ENCODE assay signal across 8 cellular contexts in the genomic region with DNA sequence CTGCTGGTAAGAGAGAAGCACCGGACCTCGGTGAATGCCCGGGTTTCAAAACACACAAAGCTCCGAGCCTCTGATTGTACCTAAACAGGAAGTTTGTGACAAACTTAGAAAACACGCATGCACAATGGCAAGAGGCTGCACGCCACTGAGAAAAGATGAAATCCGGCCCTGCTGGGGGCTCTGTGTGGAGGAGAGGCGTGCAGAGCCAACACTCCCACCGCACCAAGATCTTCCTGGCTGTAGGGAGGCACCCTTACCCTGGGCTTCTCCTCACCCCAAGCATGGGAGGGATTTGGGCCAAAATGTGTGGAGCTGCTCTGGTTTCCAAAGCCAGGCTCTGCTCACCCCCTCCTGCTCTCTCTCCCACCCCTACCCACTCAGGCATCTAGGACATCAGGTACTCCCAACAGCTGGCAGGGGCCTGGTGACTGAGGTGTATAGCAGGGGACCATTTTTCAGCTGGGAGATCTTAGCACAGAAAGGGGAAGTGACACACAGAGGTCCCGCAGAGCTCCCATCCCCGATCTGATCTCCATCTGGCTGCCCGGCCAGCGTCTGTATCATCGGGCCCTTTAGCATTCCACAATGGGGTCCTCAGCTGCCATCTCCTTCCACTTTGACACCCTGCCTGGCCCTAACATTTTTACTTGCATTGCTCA.
A peak's percentile ranks its signal among the peaks of the same experiment; 100 is the strongest.
DNase-seq lines count a peak whose midpoint lies in the region; ATAC-seq and TF ChIP-seq lines count a peak whose summit lies in the region.

No MANE protein-coding gene starts in this region.

- H3K4me1 Mint-ChIP-seq in CD4-positive, alpha-beta memory T cell = peaks cover 55 to 86% (median 70%) of the 10 kb centered on the region in 4 donors
- H3K4me1 Mint-ChIP-seq in IgD-negative memory B cell = peaks cover 40 to 55% (median 49%) of the 10 kb centered on the region in 3 donors
- no peaks in the 10 kb centered on the region for H3K4me1 Mint-ChIP-seq in progenitor cell of endocrine pancreas (ENCODE audit: low read depth)

- H3K9me3 ChIP-seq in CD4-positive, alpha-beta memory T cell (ENCODE audit: control insufficient read depth in 1 of 2, low read length in 2 of 2) = no peaks in the 10 kb centered on the region

- POLR2A ChIA-PET in CD4-positive, alpha-beta memory T cell (lab: Charles Lee; ENCODE audit: partially characterized antibody) = interaction anchor here (0.5 to 5.8 kb wide), 22 partner anchors 9 to 197 kb away, joined by 3 to 122 read pairs (median 6); a partner anchor contains a TSS

- intact Hi-C loops in CD4-positive, alpha-beta memory T cell (cut with micrococcal nuclease) = loop anchor here (1.0 to 5.0 kb wide), 3 partner anchors 23 to 84 kb away; a partner anchor contains a TSS

- H3K36me3 Mint-ChIP-seq in CD4-positive, alpha-beta memory T cell = peaks cover 10 to 13% of the 10 kb centered on the region in 2 donors
- peaks cover 3% of the 10 kb centered on the region for H3K36me3 Mint-ChIP-seq in IgD-negative memory B cell
- H3K36me3 Mint-ChIP-seq in progenitor cell of endocrine pancreas (ENCODE audit: insufficient read depth) = no peaks in the 10 kb centered on the region

- H3K36me3 ChIP-seq in CD4-positive, alpha-beta memory T cell (ENCODE audit: insufficient read depth, low read length) = no peaks in the 10 kb centered on the region

- H3K4me3 ChIP-seq in CD4-positive, alpha-beta memory T cell (ENCODE audit: low read length in 2 of 2) = peak overlapping the region; percentile 19 to 48

- H3K27ac Mint-ChIP-seq in CD4-positive, alpha-beta memory T cell = peak overlapping the region; percentile 90 to 95 (median 94)
- peak overlapping the region; percentile 91 to 97 (median 96) for H3K27ac Mint-ChIP-seq in IgD-negative memory B cell
- no peak overlapping the region for H3K27ac Mint-ChIP-seq in progenitor cell of endocrine pancreas

- CTCF ChIA-PET in CD4-positive, alpha-beta memory T cell (lab: Charles Lee; ENCODE audit: partially characterized antibody) = interaction anchor here (0.8 to 2.3 kb wide), 7 partner anchors 10 to 180 kb away, joined by 3 to 13 read pairs (median 5); no protein-coding TSS in a partner anchor

- peak; percentile 66 for ATAC-seq in GM19438 (IDR thresholded peaks at IDR 0.05; ENCODE audit: low read depth, unreplicated experiment)

- H3K4me3 Mint-ChIP-seq in CD4-positive, alpha-beta memory T cell = peak overlapping the region; percentile 76 to 89 (median 82)
- H3K4me3 Mint-ChIP-seq in IgD-negative memory B cell (peak overlapping the region; percentile 54 to 93 (median 78)), progenitor cell of endocrine pancreas (ENCODE audit: low read depth) (no peak overlapping the region)

- H3K27ac ChIP-seq in CD4-positive, alpha-beta memory T cell (ENCODE audit: low read depth, low read length) = peak overlapping the region; percentile 48
- peak overlapping the region; percentile 56 for H3K27ac ChIP-seq in angular gyrus (ENCODE audit: low read depth, low read length)

- H3K27me3 ChIP-seq in CD4-positive, alpha-beta memory T cell (ENCODE audit: insufficient read depth, low read length) = no peaks in the 10 kb centered on the region

- peak in 1 of 5 donors; percentile 29 for DNase-seq in CD4-positive, alpha-beta memory T cell
- DNase-seq in pons (ENCODE audit: low spot score) (peak; percentile 40), NCI-H524 (lab: John Stamatoyannopoulos, UW) (no peak), NCI-H748 (lab: John Stamatoyannopoulos, UW; ENCODE audit: unreplicated experiment) (no peak), progenitor cell of endocrine pancreas (ENCODE audit: low spot score, unreplicated experiment) (no peak)

- peaks cover 72% of the 10 kb centered on the region for H3K4me1 ChIP-seq in CD4-positive, alpha-beta memory T cell (ENCODE audit: insufficient read depth, low read length)

- H3K9me3 Mint-ChIP-seq in CD4-positive, alpha-beta memory T cell = peaks cover 0 to 2% (median 0%) of the 10 kb centered on the region in 8 donors
- peaks cover 0 to 6% (median 0%) of the 10 kb centered on the region in 3 donors for H3K9me3 Mint-ChIP-seq in IgD-negative memory B cell
- no peaks in the 10 kb centered on the region for H3K9me3 Mint-ChIP-seq in progenitor cell of endocrine pancreas (ENCODE audit: low read depth)

- TF ChIP-seq CTCF in progenitor cell of endocrine pancreas (IDR thresholded peaks at IDR 0.05; ENCODE audit: unreplicated experiment) = no peak

- H3K27me3 Mint-ChIP-seq in CD4-positive, alpha-beta memory T cell = no peaks in the 10 kb centered on the region
- H3K27me3 Mint-ChIP-seq in IgD-negative memory B cell (no peaks in the 10 kb centered on the region), progenitor cell of endocrine pancreas (no peaks in the 10 kb centered on the region)
